In genomic region chr6:26295691-26296555, GRCh38 we compare ENCODE assay signal across 1 cellular context.
TF ChIP-seq lines count a peak whose summit lies in the region.

No MANE protein-coding gene starts in this region.

TF ChIP-seq in HepG2, 621 proteins besides CTCF, POLR2A, EP300 and RAD21 (continued from another document and continues in another):
- TF ChIP-seq ARID5B (CRISPR knock-in tag; IDR thresholded peaks at IDR 0.05), result peak; percentile 85
- TF ChIP-seq NFRKB (IDR thresholded peaks at IDR 0.05), result no peak
- TF ChIP-seq RORA (CRISPR knock-in tag; IDR thresholded peaks at IDR 0.05), result no peak
- TF ChIP-seq ZGPAT (CRISPR knock-in tag; IDR thresholded peaks at IDR 0.05), result peak; percentile 66
- 0 out of 2 replicates have a peak, but pooled peaks have one; percentile 38 for TF ChIP-seq ATF6 (CRISPR knock-in tag; conservative IDR thresholded peaks at IDR 0.05)
- peak; percentile 86 for TF ChIP-seq SALL1 (CRISPR knock-in tag; IDR thresholded peaks at IDR 0.05)
- TF ChIP-seq PHF21A (CRISPR knock-in tag; IDR thresholded peaks at IDR 0.05), result no peak
- TF ChIP-seq ZC3H13 (CRISPR knock-in tag; IDR thresholded peaks at IDR 0.05), result 0 out of 2 replicates have a peak, but pooled peaks have one; percentile 44
- TF ChIP-seq HNF4G (IDR thresholded peaks at IDR 0.05; ENCODE audit: borderline replicate concordance, low read depth, low read length), result peak; percentile 16; the same call in 1 of the 2 replicates
- no peak for TF ChIP-seq HNF4G (CRISPR knock-in tag; IDR thresholded peaks at IDR 0.05; ENCODE audit: borderline replicate concordance, low read depth)
- no peak for TF ChIP-seq ATM (IDR thresholded peaks at IDR 0.05; ENCODE audit: borderline replicate concordance)
- 0 out of 2 replicates have a peak, but pooled peaks have one; percentile 38 for TF ChIP-seq ZNF598 (CRISPR knock-in tag; IDR thresholded peaks at IDR 0.05; ENCODE audit: borderline replicate concordance)
- peak; percentile 75; the same call in 1 of the 2 replicates for TF ChIP-seq ZNF292 (CRISPR knock-in tag; IDR thresholded peaks at IDR 0.05; ENCODE audit: borderline replicate concordance, low read depth)
- TF ChIP-seq NAIF1 (CRISPR knock-in tag; IDR thresholded peaks at IDR 0.05; ENCODE audit: borderline replicate concordance), result 0 out of 2 replicates have a peak, but pooled peaks have one; percentile 40
- TF ChIP-seq ZNF580 (CRISPR knock-in tag; IDR thresholded peaks at IDR 0.05; ENCODE audit: borderline replicate concordance, low read depth), result peak; percentile 21; the same call in 1 of the 2 replicates
- no peak for TF ChIP-seq TCF7L2 (IDR thresholded peaks at IDR 0.05; ENCODE audit: low read depth, low read length)
- TF ChIP-seq BRD4 (CRISPR knock-in tag; IDR thresholded peaks at IDR 0.05), result no peak
- no peak; the same call in 1 of the 2 replicates for TF ChIP-seq ZNF564 (CRISPR knock-in tag; IDR thresholded peaks at IDR 0.05)
- TF ChIP-seq TRAFD1 (CRISPR knock-in tag; IDR thresholded peaks at IDR 0.05; ENCODE audit: borderline replicate concordance), result 0 out of 2 replicates have a peak, but pooled peaks have one; percentile 23
- TF ChIP-seq POLR2AphosphoS5 (IDR thresholded peaks at IDR 0.05; ENCODE audit: low read depth, low read length), result peak; percentile 37; the same call in 1 of the 2 replicates
- TF ChIP-seq RXRB (CRISPR knock-in tag; IDR thresholded peaks at IDR 0.05; ENCODE audit: borderline replicate concordance), result peak; percentile 76
- no peak for TF ChIP-seq ZNF256 (CRISPR knock-in tag; conservative IDR thresholded peaks at IDR 0.05)
- TF ChIP-seq PPARG (CRISPR knock-in tag; conservative IDR thresholded peaks at IDR 0.05), result 0 out of 2 replicates have a peak, but pooled peaks have one; percentile 58
- no peak for TF ChIP-seq PRDM15 (CRISPR knock-in tag; IDR thresholded peaks at IDR 0.05)
- no peak for TF ChIP-seq HBP1 (CRISPR knock-in tag; IDR thresholded peaks at IDR 0.05; ENCODE audit: low read depth)
- peak; percentile 79 for TF ChIP-seq IKZF5 (CRISPR knock-in tag; IDR thresholded peaks at IDR 0.05)
- TF ChIP-seq RBM39 (IDR thresholded peaks at IDR 0.05; ENCODE audit: low read depth, low read length, poor library complexity, severe bottlenecking), result no peak
- TF ChIP-seq MAX (IDR thresholded peaks at IDR 0.05), result peak; percentile 98
- TF ChIP-seq HNRNPUL1 (IDR thresholded peaks at IDR 0.05; ENCODE audit: low read depth, low read length), result no peak
- peak; percentile 70 for TF ChIP-seq CREB1 (IDR thresholded peaks at IDR 0.05)
- TF ChIP-seq CREB1 (CRISPR knock-in tag; IDR thresholded peaks at IDR 0.05), result no peak; the same call in none of the 2 replicates
- peak; percentile 76 for TF ChIP-seq TEAD3 (CRISPR knock-in tag; optimal IDR thresholded peaks at IDR 0.05; ENCODE audit: borderline replicate concordance)
- TF ChIP-seq SOX6 (IDR thresholded peaks at IDR 0.05), result no peak
- TF ChIP-seq SOX6 (CRISPR knock-in tag; IDR thresholded peaks at IDR 0.05), result peak; percentile 43; the same call in 1 of the 2 replicates
- TF ChIP-seq ATF2 (CRISPR knock-in tag; IDR thresholded peaks at IDR 0.05), result no peak
- peak; percentile 54; the same call in 1 of the 2 replicates for TF ChIP-seq NFE2L2 (IDR thresholded peaks at IDR 0.05; ENCODE audit: low read length)
- TF ChIP-seq ZNF563 (CRISPR knock-in tag; IDR thresholded peaks at IDR 0.05), result no peak
- peak; percentile 81 for TF ChIP-seq JUN (CRISPR knock-in tag; IDR thresholded peaks at IDR 0.05)
- peak; percentile 99 for TF ChIP-seq MAFF (IDR thresholded peaks at IDR 0.05; ENCODE audit: low read depth, low read length)
- no peak for TF ChIP-seq U2AF1 (optimal IDR thresholded peaks at IDR 0.05; ENCODE audit: low read depth, low read length)
- TF ChIP-seq CBFB (CRISPR knock-in tag; IDR thresholded peaks at IDR 0.05), result no peak; the same call in 1 of the 2 replicates
- TF ChIP-seq ZNF792 (CRISPR knock-in tag; IDR thresholded peaks at IDR 0.05), result peak; percentile 5; the same call in 1 of the 2 replicates
- no peak for TF ChIP-seq ZFP91 (CRISPR knock-in tag; IDR thresholded peaks at IDR 0.05; ENCODE audit: borderline replicate concordance)
